ENCODE assay signal across 12 cellular contexts in the genomic region with DNA sequence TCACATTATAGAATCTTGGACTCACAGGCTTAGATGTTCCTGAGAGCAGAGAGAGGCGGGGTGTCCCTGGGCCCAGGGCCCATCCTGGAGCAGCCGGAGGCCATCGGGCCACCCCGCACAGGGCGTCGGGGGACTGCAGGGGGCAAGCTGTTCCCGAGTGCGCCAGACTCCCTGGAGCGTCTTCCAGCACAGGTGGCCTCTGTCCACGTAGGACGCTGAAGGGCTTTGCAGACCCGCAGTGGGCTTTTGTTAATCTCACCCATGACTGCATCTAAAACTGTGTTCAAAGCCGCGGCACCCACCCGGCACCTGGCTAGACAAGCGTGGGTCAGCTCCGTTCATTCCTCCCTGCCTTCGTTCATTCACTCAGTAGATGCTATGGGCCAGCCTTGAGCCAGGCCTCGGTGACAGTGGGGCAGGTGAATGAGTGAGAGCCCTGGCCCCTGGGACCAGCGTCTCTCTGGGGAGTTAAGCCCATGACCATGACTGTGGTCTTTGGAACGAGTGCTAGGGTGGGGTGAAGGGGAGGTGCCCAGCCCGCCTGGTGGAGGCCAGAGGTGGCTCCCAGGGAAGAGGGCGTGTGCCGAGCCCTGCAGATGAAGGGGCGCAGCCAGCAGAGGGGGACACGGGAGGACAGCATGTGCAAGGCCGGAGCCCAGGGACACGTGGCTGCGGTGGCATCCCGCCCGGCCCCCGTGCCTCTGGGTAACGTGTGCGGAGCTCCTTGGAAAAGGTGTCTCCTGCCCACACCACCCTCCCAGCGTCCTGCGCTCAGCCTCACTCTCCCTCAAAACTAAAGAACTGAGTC.
"Had no signal": no experiment of that assay in that cellular context is flagged by ENCODE, and none has a peak within 500 bp of the region (broad histone marks: within the 10 kb centered on the region; RNA-seq: fewer than 3 reads in every experiment).

No MANE protein-coding gene starts in this region.

- H3K9me3 ChIP-seq: ascending aorta, esophagus squamous epithelium, neutrophil, upper lobe of left lung had no signal

- DNase-seq: activated naive CD8-positive, alpha-beta T cell treated with anti-CD3 and anti-CD28 coated beads for 36 hours; esophagus squamous epithelium; foreskin fibroblast; stimulated activated CD4-positive, alpha-beta T cell treated with anti-CD3 and anti-CD28 coated beads, Interleukin-4, amount 100 ng/mL, for 1 hour; stimulated activated CD8-positive, alpha-beta memory T cell treated with anti-CD3 and anti-CD28 coated beads, Interleukin-4, amount 100 ng/mL, for 48 hours; stimulated activated naive CD8-positive, alpha-beta T cell treated with anti-CD3 and anti-CD28 coated beads, Interleukin-15, Interleukin-2, amounts not matched to agents 100 U/mL and 50 U/mL, for 24 hours; T-helper 9 cell had no signal

- H3K4me1 ChIP-seq: ascending aorta, esophagus squamous epithelium, upper lobe of left lung had no signal

- H3K36me3 ChIP-seq: ascending aorta, esophagus squamous epithelium, neutrophil, upper lobe of left lung had no signal

- H3K9me3 Mint-ChIP-seq: activated naive CD8-positive, alpha-beta T cell treated with anti-CD3 and anti-CD28 coated beads for 36 hours; activated T-helper 17 cell treated with anti-CD3 and anti-CD28 coated beads, Interleukin-2, amount 50 U/mL, for 72 hours; mesothelial cell of epicardium had no signal

- H3K27me3 Mint-ChIP-seq: activated naive CD8-positive, alpha-beta T cell treated with anti-CD3 and anti-CD28 coated beads for 36 hours; activated T-helper 17 cell treated with anti-CD3 and anti-CD28 coated beads, Interleukin-2, amount 50 U/mL, for 72 hours had no signal

- H3K27ac ChIP-seq: ascending aorta, esophagus squamous epithelium, neutrophil, upper lobe of left lung had no signal

- H3K36me3 Mint-ChIP-seq: activated naive CD8-positive, alpha-beta T cell treated with anti-CD3 and anti-CD28 coated beads for 36 hours; mesothelial cell of epicardium had no signal

- H3K4me3 Mint-ChIP-seq: activated naive CD8-positive, alpha-beta T cell treated with anti-CD3 and anti-CD28 coated beads for 36 hours; activated T-helper 17 cell treated with anti-CD3 and anti-CD28 coated beads, Interleukin-2, amount 50 U/mL, for 72 hours; mesothelial cell of epicardium had no signal

- H3K27me3 ChIP-seq: ascending aorta, neutrophil, upper lobe of left lung had no signal

- H3K4me3 ChIP-seq: ascending aorta, esophagus squamous epithelium, upper lobe of left lung had no signal

- H3K4me1 Mint-ChIP-seq: activated naive CD8-positive, alpha-beta T cell treated with anti-CD3 and anti-CD28 coated beads for 36 hours; activated T-helper 17 cell treated with anti-CD3 and anti-CD28 coated beads, Interleukin-2, amount 50 U/mL, for 72 hours; mesothelial cell of epicardium had no signal

- ATAC-seq: activated T-helper 17 cell treated with anti-CD3 and anti-CD28 coated beads, Interleukin-2, amount 50 U/mL, for 72 hours; stimulated activated naive CD8-positive, alpha-beta T cell treated with anti-CD3 and anti-CD28 coated beads, Interleukin-15, Interleukin-2, amounts not matched to agents 100 U/mL and 50 U/mL, for 24 hours had no signal

- H3K27ac Mint-ChIP-seq: activated naive CD8-positive, alpha-beta T cell treated with anti-CD3 and anti-CD28 coated beads for 36 hours; activated T-helper 17 cell treated with anti-CD3 and anti-CD28 coated beads, Interleukin-2, amount 50 U/mL, for 72 hours; mesothelial cell of epicardium had no signal
